ENCODE assay signal across 31 cellular contexts in the genomic region with DNA sequence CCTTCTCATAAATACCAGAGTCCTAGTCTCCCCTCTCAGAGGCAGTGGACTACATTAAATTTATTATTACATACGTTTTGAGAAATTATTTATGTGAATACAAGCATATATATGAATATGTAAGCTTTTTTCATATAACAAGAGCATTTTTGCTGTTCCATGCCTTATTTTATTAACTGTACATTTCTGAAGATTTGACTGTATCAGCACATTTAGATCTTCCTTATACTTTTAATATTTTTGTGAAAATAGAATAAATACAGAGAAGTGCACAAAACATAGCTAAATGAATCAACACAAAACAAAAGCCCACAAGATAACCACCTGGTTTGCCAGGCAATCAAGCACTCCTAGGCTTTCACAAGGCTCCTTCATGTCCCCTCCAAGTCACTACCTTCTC. TPM values are rescaled to one million over a fixed set of nuclear protein-coding genes. Genes with fewer than 3 reads are reported as not detected.
DNase-seq lines count a peak whose midpoint lies in the region; ATAC-seq, FAIRE-seq and TF ChIP-seq lines count a peak whose summit lies in the region.
"Had no signal": no experiment of that assay in that cellular context is flagged by ENCODE, and none has a peak within 500 bp of the region (broad histone marks: within the 10 kb centered on the region; RNA-seq: fewer than 3 reads in every experiment).

No MANE protein-coding gene starts in this region.

- H2AFZ ChIP-seq in HepG2 (ENCODE audit: low read length), result no peak overlapping the region
- peak overlapping the region; percentile 40; the same call in 1 of the 2 replicates for H2AFZ ChIP-seq in Loucy (ENCODE audit: low read length)
- H2AFZ ChIP-seq in H1 (ENCODE audit: low read length), result 0 out of 2 replicates have a peak overlapping the region, but pooled peaks have one; percentile 49

- H3K27me3 ChIP-seq in HepG2 (ENCODE audit: control insufficient read depth in 1 of 2, insufficient read depth in 2 of 2, low read length in 2 of 2) (no peaks in the 10 kb centered on the region; a peak in 1 of 5 replicates), right lobe of liver (no peaks in the 10 kb centered on the region), Loucy (ENCODE audit: insufficient read depth, low read length, poor library complexity, severe bottlenecking) (no peaks in the 10 kb centered on the region), H1 (replicated peaks in 1 of 4; ENCODE audit: control insufficient read depth in 3 of 4, extremely low read depth in 1 of 4, insufficient read depth in 3 of 4, low read length in 3 of 4) (no peaks in the 10 kb centered on the region)
- H3K27me3 ChIP-seq: BE2C, BLaER1 had no signal

- TF ChIP-seq EP300 in HepG2 (IDR thresholded peaks at IDR 0.05; ENCODE audit: low read depth in 2 of 2, low read length in 2 of 2) (no peak), HepG2 (CRISPR knock-in tag; IDR thresholded peaks at IDR 0.05; ENCODE audit: borderline replicate concordance) (no peak), H1 (IDR thresholded peaks at IDR 0.05; ENCODE audit: borderline replicate concordance in 1 of 2, low read depth in 2 of 2, low read length in 2 of 2) (no peak)

- H2BK120ac ChIP-seq in H1 (replicated peaks; ENCODE audit: low read depth, low read length), result no peak overlapping the region

- POLR2A ChIA-PET in HepG2 (lab: Yijun Ruan, JAX), result no interaction called here
- POLR2A ChIA-PET in H1 (lab: Charles Lee; ENCODE audit: partially characterized antibody), result no interaction called here

- no peaks in the 10 kb centered on the region for H3K79me2 ChIP-seq in HepG2 (ENCODE audit: insufficient read depth, low read length)
- no peaks in the 10 kb centered on the region for H3K79me2 ChIP-seq in Loucy (ENCODE audit: insufficient read depth, low read length)
- no peaks in the 10 kb centered on the region for H3K79me2 ChIP-seq in H1 (ENCODE audit: control insufficient read depth in 1 of 2, insufficient read depth in 2 of 2, low read length in 2 of 2)

- no peak overlapping the region for H3K23ac ChIP-seq in H1 (ENCODE audit: insufficient read length)

- in situ Hi-C loops in HepG2 (cut with HindIII; ENCODE audit: extremely low pct_ligation_motif_present, low pct_unique_long_range_greater_than_20kb), result no loop called here

- TF ChIP-seq RAD21 in HepG2 (CRISPR knock-in tag; IDR thresholded peaks at IDR 0.05) (no peak), H1 (IDR thresholded peaks at IDR 0.05 in 1 of 2, conservative IDR thresholded peaks at IDR 0.05 in 1 of 2; ENCODE audit: low read depth in 2 of 2, low read length in 2 of 2) (no peak)

- peaks cover 13% of the 10 kb centered on the region for H3K36me3 Mint-ChIP-seq in stimulated activated memory B cell treated with anti-CD40 and anti-IgM and Interleukin-4, amounts not matched to agents 10 μg/mL and 1 μg/mL and 100 μg/mL, for 72 hours
- no peaks in the 10 kb centered on the region for H3K36me3 Mint-ChIP-seq in endothelial cell (ENCODE audit: low read depth, unreplicated experiment)

- H3K4me3 ChIP-seq in HepG2 (replicated peaks in 1 of 3; ENCODE audit: insufficient read depth in 1 of 3, low read depth in 2 of 3, low read length in 3 of 3), result no peak overlapping the region
- H3K4me3 ChIP-seq in right lobe of liver, result no peak overlapping the region
- no peak overlapping the region for H3K4me3 ChIP-seq in Loucy (ENCODE audit: low read length, poor library complexity, severe bottlenecking)
- H3K4me3 ChIP-seq in H1 (ENCODE audit: extremely low read depth in 1 of 4, insufficient read depth in 2 of 4, low read depth in 3 of 4, low read length in 4 of 4), result no peak overlapping the region
- H3K4me3 ChIP-seq: BLaER1, GM12878 had no signal

- peaks cover 17% of the 10 kb centered on the region for H3K4me1 Mint-ChIP-seq in stimulated activated memory B cell treated with anti-CD40 and anti-IgM and Interleukin-4, amounts not matched to agents 10 μg/mL and 1 μg/mL and 100 μg/mL, for 72 hours
- no peaks in the 10 kb centered on the region for H3K4me1 Mint-ChIP-seq in endothelial cell (ENCODE audit: unreplicated experiment)

- H3K4me3 Mint-ChIP-seq in stimulated activated memory B cell treated with anti-CD40 and anti-IgM and Interleukin-4, amounts not matched to agents 10 μg/mL and 1 μg/mL and 100 μg/mL, for 72 hours, result no peak overlapping the region
- no peak overlapping the region for H3K4me3 Mint-ChIP-seq in endothelial cell (ENCODE audit: unreplicated experiment)
- H3K4me3 Mint-ChIP-seq: CD14-positive monocyte; CD4-positive, alpha-beta memory T cell; CD4-positive, CD25-positive, alpha-beta regulatory T cell; CD8-positive, alpha-beta memory T cell had no signal

- no peak overlapping the region for H4K5ac ChIP-seq in H1 (ENCODE audit: insufficient read length, low read depth, low read length)

- peaks cover 7% of the 10 kb centered on the region; the same call in 1 of the 2 replicates for H3F3A ChIP-seq in Loucy (ENCODE audit: low read depth)

- BruUV-seq in HepG2 (replicated peaks; lab: Mats Ljungman, UMichigan), result no TSS peak

- H2BK5ac ChIP-seq in H1 (ENCODE audit: low read depth, low read length), result no peak overlapping the region

- H3K9me3 Mint-ChIP-seq in stimulated activated memory B cell treated with anti-CD40 and anti-IgM and Interleukin-4, amounts not matched to agents 10 μg/mL and 1 μg/mL and 100 μg/mL, for 72 hours, result no peaks in the 10 kb centered on the region
- no peaks in the 10 kb centered on the region for H3K9me3 Mint-ChIP-seq in endothelial cell (ENCODE audit: unreplicated experiment)

- no peak for TF ChIP-seq POLR2A in HepG2 (IDR thresholded peaks at IDR 0.05; ENCODE audit: insufficient read depth in 1 of 2, low read depth in 2 of 2, low read length in 2 of 2)
- TF ChIP-seq POLR2A in right lobe of liver (IDR thresholded peaks at IDR 0.05), result no peak
- TF ChIP-seq POLR2A in H1 (IDR thresholded peaks at IDR 0.05; ENCODE audit: control extremely low read depth in 1 of 2, low read depth in 2 of 2, low read length in 2 of 2), result no peak

- H3K23me2 ChIP-seq in H1 (ENCODE audit: low read depth, low read length), result no peaks in the 10 kb centered on the region

- H2BK12ac ChIP-seq in H1 (ENCODE audit: low read depth, low read length), result no peak overlapping the region

- H3K4ac ChIP-seq in H1 (replicated peaks; ENCODE audit: insufficient read length, low read depth, low read length), result no peak overlapping the region

- H3K36me3 ChIP-seq in HepG2 (replicated peaks in 1 of 2; ENCODE audit: control insufficient read depth in 1 of 2, insufficient read depth in 2 of 2, low read length in 2 of 2), result no peaks in the 10 kb centered on the region
- H3K36me3 ChIP-seq in right lobe of liver, result no peaks in the 10 kb centered on the region
- no peaks in the 10 kb centered on the region for H3K36me3 ChIP-seq in Loucy (ENCODE audit: insufficient read depth, low read length)
- no peaks in the 10 kb centered on the region for H3K36me3 ChIP-seq in H1 (ENCODE audit: control insufficient read depth in 2 of 4, insufficient read depth in 4 of 4, low read length in 3 of 4)
- H3K36me3 ChIP-seq: BE2C, BLaER1 had no signal

- no peak overlapping the region for H3K56ac ChIP-seq in H1 (replicated peaks; ENCODE audit: insufficient read length, low read depth, low read length)

- FAIRE-seq in HepG2 (lab: Jason Lieb, UNC) (no peak), H1 (lab: Jason Lieb, UNC) (no peak)
- FAIRE-seq: GM12878, GM12892, GM18507 had no signal

- H4K20me1 ChIP-seq in HepG2 (ENCODE audit: insufficient read depth, low read length) (no peaks in the 10 kb centered on the region), Loucy (ENCODE audit: insufficient read depth, low read length, poor library complexity, severe bottlenecking) (no peaks in the 10 kb centered on the region), H1 (replicated peaks in 1 of 2; ENCODE audit: control insufficient read depth in 1 of 2, insufficient read depth in 2 of 2, low read length in 2 of 2) (no peaks in the 10 kb centered on the region)
- H4K20me1 ChIP-seq: BLaER1 had no signal

- H3K27ac Mint-ChIP-seq in stimulated activated memory B cell treated with anti-CD40 and anti-IgM and Interleukin-4, amounts not matched to agents 10 μg/mL and 1 μg/mL and 100 μg/mL, for 72 hours, result no peak overlapping the region
- no peak overlapping the region for H3K27ac Mint-ChIP-seq in endothelial cell (ENCODE audit: unreplicated experiment)
- H3K27ac Mint-ChIP-seq: CD14-positive monocyte; CD4-positive, alpha-beta memory T cell; CD4-positive, CD25-positive, alpha-beta regulatory T cell; CD8-positive, alpha-beta memory T cell had no signal

- ATAC-seq in HepG2 (no peak), right lobe of liver (no peak)
- ATAC-seq in stimulated activated memory B cell treated with anti-CD40 and anti-IgM and Interleukin-4, amounts not matched to agents 10 μg/mL and 1 μg/mL and 100 μg/mL, for 72 hours, result no peak
- ATAC-seq: GM12878 had no signal

- no peaks in the 10 kb centered on the region for H3K4me1 ChIP-seq in HepG2 (ENCODE audit: insufficient read depth, low read length)
- H3K4me1 ChIP-seq in right lobe of liver, result no peaks in the 10 kb centered on the region
- H3K4me1 ChIP-seq in Loucy (ENCODE audit: insufficient read depth, low read length, poor library complexity, severe bottlenecking), result peaks cover 35% of the 10 kb centered on the region
- H3K4me1 ChIP-seq in H1 (replicated peaks in 1 of 4; ENCODE audit: control insufficient read depth in 3 of 4, insufficient read depth in 4 of 4, low read length in 3 of 4), result peaks cover 0 to 4% (median 1%) of the 10 kb centered on the region in 4 experiments; a peak in 2 of 7 replicates
- H3K4me1 ChIP-seq: BLaER1 had no signal

- no peak overlapping the region for H2AK5ac ChIP-seq in H1 (ENCODE audit: low read depth, low read length)

- no peak overlapping the region for H3K18ac ChIP-seq in H1 (ENCODE audit: extremely low read depth, low read length)

- WGBS in HepG2 (ENCODE audit: low lambda C conversion rate), result 0% methylated on average over 1 of the region's 1 CpG
- 36% methylated on average over 1 of the region's 1 CpG for WGBS in right lobe of liver (ENCODE audit: insufficient coverage, low coverage, low lambda C conversion rate, missing lambda C conversion rate)
- WGBS in H1 (ENCODE audit: extremely low coverage in 1 of 2, insufficient coverage in 1 of 2, insufficient read length in 1 of 2, insufficient replicate concordance in 2 of 2, low coverage in 1 of 2, low lambda C conversion rate in 2 of 2, missing lambda C conversion rate in 1 of 2), 2 experiments, result 75% methylated on average over 1 of the region's 1 CpG; no CpG with 5 or more reads in 1 of the 2 experiments

- DNase-seq in HepG2 (ENCODE audit: low spot score) (no peak), right lobe of liver (no peak), H1 (ENCODE audit: low read depth in 1 of 2, low spot score in 2 of 2) (no peak), endothelial cell (ENCODE audit: low spot score) (no peak)
- DNase-seq: ACHN; BE2C; C1 segment of cervical spinal cord; CD4-positive, alpha-beta memory T cell; CD4-positive, CD25-positive, alpha-beta regulatory T cell; CD8-positive, alpha-beta memory T cell; COR-L47; DMS 273 treated with DMSO at 0.1 percent for 48 hours; DMS153; DMS53; DMS79; DND-41; EL; GDM1 had no signal

- no peaks in the 10 kb centered on the region for H3K79me1 ChIP-seq in H1 (ENCODE audit: low read depth, low read length)

- CTCF ChIA-PET in HepG2 (lab: Yijun Ruan, JAX; ENCODE audit: low intra/inter-chr PET ratio, low total read pairs) (no interaction called here), H1 (lab: Charles Lee; ENCODE audit: partially characterized antibody) (no interaction called here)

- TF ChIP-seq CTCF in HepG2 (CRISPR knock-in tag; IDR thresholded peaks at IDR 0.05), result no peak
- no peak for TF ChIP-seq CTCF in right lobe of liver (IDR thresholded peaks at IDR 0.05)
- TF ChIP-seq CTCF in Loucy (conservative IDR thresholded peaks at IDR 0.05; ENCODE audit: low read length), result no peak
- no peak for TF ChIP-seq CTCF in H1 (IDR thresholded peaks at IDR 0.05; ENCODE audit: control extremely low read depth in 1 of 3, insufficient read depth in 1 of 3, low read depth in 1 of 3, low read length in 3 of 3)
- no peak for TF ChIP-seq CTCF in endothelial cell (IDR thresholded peaks at IDR 0.05; ENCODE audit: unreplicated experiment)

- H2BK20ac ChIP-seq in H1 (ENCODE audit: low read length), result no peak overlapping the region

- H3K9me3 ChIP-seq in HepG2 (ENCODE audit: low read length), result no peaks in the 10 kb centered on the region
- no peaks in the 10 kb centered on the region for H3K9me3 ChIP-seq in right lobe of liver
- H3K9me3 ChIP-seq in Loucy (ENCODE audit: insufficient read depth, low read depth, low read length), result no peaks in the 10 kb centered on the region
- H3K9me3 ChIP-seq in H1 (ENCODE audit: insufficient read depth in 2 of 2, low read depth in 1 of 2, low read length in 1 of 2), result no peaks in the 10 kb centered on the region
- H3K9me3 ChIP-seq: BE2C, BLaER1 had no signal

- intact Hi-C loops in HepG2 (cut with micrococcal nuclease; ENCODE audit: unreplicated experiment) (no loop called here), right lobe of liver (cut with DNase I) (no loop called here)

- H2BK15ac ChIP-seq in H1 (ENCODE audit: low read length), result no peak overlapping the region

- no peaks in the 10 kb centered on the region for H3K27me3 Mint-ChIP-seq in stimulated activated memory B cell treated with anti-CD40 and anti-IgM and Interleukin-4, amounts not matched to agents 10 μg/mL and 1 μg/mL and 100 μg/mL, for 72 hours
- no peaks in the 10 kb centered on the region for H3K27me3 Mint-ChIP-seq in endothelial cell (ENCODE audit: unreplicated experiment)
- H3K27me3 Mint-ChIP-seq: CD4-positive, CD25-positive, alpha-beta regulatory T cell had no signal

- H3K4me2 ChIP-seq in HepG2 (ENCODE audit: low read depth, low read length), result no peak overlapping the region
- no peak overlapping the region for H3K4me2 ChIP-seq in Loucy (ENCODE audit: low read depth, low read length, poor library complexity, severe bottlenecking)
- H3K4me2 ChIP-seq in H1 (ENCODE audit: insufficient read depth in 1 of 2, low read depth in 2 of 2, low read length in 2 of 2), result no peak overlapping the region
- H3K4me2 ChIP-seq: BLaER1 had no signal

- H3K9me2 ChIP-seq in Loucy (replicated peaks; ENCODE audit: low read depth, low read length), result no peaks in the 10 kb centered on the region

- no peak overlapping the region for H4K91ac ChIP-seq in H1 (replicated peaks; ENCODE audit: insufficient read length, low read length)

- H3K27ac ChIP-seq in HepG2 (ENCODE audit: extremely low read length, insufficient read depth, low read length) (no peak overlapping the region), right lobe of liver (no peak overlapping the region), H1 (ENCODE audit: low read depth, low read length) (no peak overlapping the region)
- H3K27ac ChIP-seq: 22Rv1, BLaER1 had no signal

- H3K9ac ChIP-seq in HepG2 (ENCODE audit: insufficient read depth, low read depth, low read length), result no peak overlapping the region
- no peak overlapping the region for H3K9ac ChIP-seq in Loucy (ENCODE audit: low read depth, low read length, poor library complexity, severe bottlenecking)
- H3K9ac ChIP-seq in H1 (replicated peaks in 1 of 4; ENCODE audit: extremely low read depth in 1 of 4, low read depth in 3 of 4, low read length in 3 of 4), result no peak overlapping the region
- H3K9ac ChIP-seq: BLaER1 had no signal

- no peak overlapping the region for H4K8ac ChIP-seq in H1 (ENCODE audit: extremely low read depth, insufficient read depth, low read length)

- H3K14ac ChIP-seq in H1 (ENCODE audit: insufficient read length), result no peak overlapping the region

RNA-seq across cellular contexts. Expression of a gene that starts 27.8 kb away (rescaled TPM):
- total RNA-seq in HepG2 (2016; rRNA removed; fragmentation: Illumina TruSeq; extraction: Trizol) (not detected in 2 replicates), right lobe of liver (not detected), endothelial cell (ENCODE audit: unreplicated experiment) (not detected)
- not detected in 2 replicates for total RNA-seq in HepG2 (2016; cell fraction: cytosol; rRNA removed; fragmentation: Illumina TruSeq; extraction: Trizol; ENCODE audit: low read depth)
- not detected in 2 replicates for total RNA-seq in HepG2 (2016; cell fraction: insoluble cytoplasmic fraction; rRNA removed; fragmentation: Illumina TruSeq; extraction: Trizol)
- total RNA-seq in HepG2 (2016; cell fraction: membrane; rRNA removed; fragmentation: Illumina TruSeq; extraction: Trizol), result not detected in 2 replicates
- not detected in 2 replicates for total RNA-seq in HepG2 (2016; cell fraction: nucleus; rRNA removed; fragmentation: Illumina TruSeq; extraction: Trizol)
- polyA plus RNA-seq in HepG2 (2011; rRNA removed) (not detected in 2 replicates), H1 (2011; rRNA removed) (not detected in 2 replicates)
- not detected in 2 replicates for polyA plus RNA-seq in HepG2 (2011; cell fraction: cytosol; rRNA removed)
- not detected in 2 replicates for polyA plus RNA-seq in HepG2 (2011; cell fraction: nucleus; rRNA removed)
- not detected in 2 replicates for polyA plus RNA-seq in HepG2 (2012)
- polyA plus RNA-seq in HepG2 (2016; cell fraction: cytosol; fragmentation: Illumina TruSeq; extraction: Trizol; ENCODE audit: low read depth), result not detected in 2 replicates
- polyA plus RNA-seq in HepG2 (2016; cell fraction: insoluble cytoplasmic fraction; fragmentation: Illumina TruSeq; extraction: Trizol; ENCODE audit: low read depth), result not detected in 2 replicates
- not detected in 2 replicates for polyA plus RNA-seq in HepG2 (2016; cell fraction: membrane; fragmentation: Illumina TruSeq; extraction: Trizol; ENCODE audit: low read depth)
- not detected in 2 replicates for polyA plus RNA-seq in HepG2 (2016; cell fraction: nucleus; fragmentation: Illumina TruSeq; extraction: Trizol; ENCODE audit: insufficient read depth, low read depth)
- polyA minus RNA-seq in HepG2 (2011; rRNA and poly(A)+ RNA removed; ENCODE audit: low replicate concordance), result not detected in 2 replicates
- not detected in 2 replicates for polyA minus RNA-seq in HepG2 (2011; cell fraction: cytosol; rRNA and poly(A)+ RNA removed)
- not detected in 2 replicates for polyA minus RNA-seq in HepG2 (2011; cell fraction: nucleus; rRNA and poly(A)+ RNA removed)
- not detected in 2 replicates for total RNA-seq in H1 (2021; fragmentation: NEBNext Ultra II Directional; extraction: Animal tissue kit (Norgen Biotek cat#: 25700))
- polyA plus RNA-seq in H1 (2011; cell fraction: cytosol; rRNA removed), result not detected
- not detected for polyA plus RNA-seq in H1 (2011; cell fraction: nucleus; rRNA removed)
- polyA plus RNA-seq in H1 (2012, experiment 1 of 2), result not detected in 4 replicates
- not detected for polyA plus RNA-seq in H1 (2012, experiment 2 of 2)
- not detected for polyA plus RNA-seq in H1 (2013, experiment 1 of 2)
- polyA plus RNA-seq in H1 (2013, experiment 2 of 2), result not detected
- not detected in 2 replicates for polyA minus RNA-seq in H1 (2011; rRNA and poly(A)+ RNA removed)
- polyA minus RNA-seq in H1 (2011; cell fraction: cytosol; rRNA and poly(A)+ RNA removed), result not detected
- polyA minus RNA-seq in H1 (2011; cell fraction: nucleus; rRNA and poly(A)+ RNA removed), result not detected
- total RNA-seq: A172, A673, Daoy, G401 had no signal
- polyA plus RNA-seq: AG04450; CD4-positive, alpha-beta memory T cell; CD4-positive, CD25-positive, alpha-beta regulatory T cell had no signal
